ENCODE assay signal across 1 cellular context in genomic region chr19:49492573-49493411, GRCh38.
TF ChIP-seq lines count a peak whose summit lies in the region.

No MANE protein-coding gene starts in this region.

TF ChIP-seq in HepG2, 621 proteins besides CTCF, POLR2A, EP300 and RAD21 (continued from another document and continues in another):
- TF ChIP-seq DNMT1 (CRISPR knock-in tag; IDR thresholded peaks at IDR 0.05) (no peak), ZNF747 (CRISPR knock-in tag; IDR thresholded peaks at IDR 0.05; ENCODE audit: borderline replicate concordance) (no peak), ZNF614 (CRISPR knock-in tag; IDR thresholded peaks at IDR 0.05; ENCODE audit: borderline replicate concordance) (no peak), ZNF572 (CRISPR knock-in tag; IDR thresholded peaks at IDR 0.05) (no peak), ZNF839 (CRISPR knock-in tag; IDR thresholded peaks at IDR 0.05; ENCODE audit: borderline replicate concordance) (no peak), SP1 (IDR thresholded peaks at IDR 0.05) (no peak), SP1 (CRISPR knock-in tag; IDR thresholded peaks at IDR 0.05) (0 out of 2 replicates have a peak, but pooled peaks have one; percentile 17), POLR2AphosphoS5 (IDR thresholded peaks at IDR 0.05; ENCODE audit: low read depth, low read length) (peak; percentile 80), NCOA2 (CRISPR knock-in tag; IDR thresholded peaks at IDR 0.05) (no peak), SP4 (CRISPR knock-in tag; IDR thresholded peaks at IDR 0.05) (no peak), ZNF441 (CRISPR knock-in tag; IDR thresholded peaks at IDR 0.05; ENCODE audit: borderline replicate concordance) (no peak), ELF4 (CRISPR knock-in tag; IDR thresholded peaks at IDR 0.05; ENCODE audit: borderline replicate concordance) (no peak), FLYWCH1 (CRISPR knock-in tag; IDR thresholded peaks at IDR 0.05) (no peak), POLR2G (IDR thresholded peaks at IDR 0.05; ENCODE audit: low read depth, low read length) (peak; percentile 65), MED13 (CRISPR knock-in tag; IDR thresholded peaks at IDR 0.05) (0 out of 2 replicates have a peak, but pooled peaks have one; percentile 9), ZNF329 (CRISPR knock-in tag; IDR thresholded peaks at IDR 0.05; ENCODE audit: low read depth) (no peak), ZNF451 (CRISPR knock-in tag; IDR thresholded peaks at IDR 0.05) (no peak), ZNF432 (CRISPR knock-in tag; IDR thresholded peaks at IDR 0.05; ENCODE audit: borderline replicate concordance) (no peak), SNAPC2 (CRISPR knock-in tag; IDR thresholded peaks at IDR 0.05) (no peak), SP5 (CRISPR knock-in tag; IDR thresholded peaks at IDR 0.05; ENCODE audit: borderline replicate concordance, low read depth) (no peak), SIX4 (CRISPR knock-in tag; IDR thresholded peaks at IDR 0.05) (peak; percentile 58; the same call in 1 of the 2 replicates), ZNF501 (CRISPR knock-in tag; IDR thresholded peaks at IDR 0.05) (no peak), ZSCAN31 (CRISPR knock-in tag; IDR thresholded peaks at IDR 0.05; ENCODE audit: low read depth) (no peak; the same call in 1 of the 2 replicates), NR2F2 (IDR thresholded peaks at IDR 0.05; ENCODE audit: borderline replicate concordance, low read depth) (0 out of 2 replicates have a peak, but pooled peaks have one; percentile 13), NFIC (IDR thresholded peaks at IDR 0.05; ENCODE audit: low read length) (peak; percentile 50), ZNF253 (CRISPR knock-in tag; IDR thresholded peaks at IDR 0.05; ENCODE audit: borderline replicate concordance) (no peak), ZNF530 (CRISPR knock-in tag; IDR thresholded peaks at IDR 0.05; ENCODE audit: low read depth) (no peak), ZNF10 (CRISPR knock-in tag; IDR thresholded peaks at IDR 0.05; ENCODE audit: borderline replicate concordance, low read depth) (no peak), ZNF510 (CRISPR knock-in tag; IDR thresholded peaks at IDR 0.05; ENCODE audit: low read depth) (no peak), CREM (IDR thresholded peaks at IDR 0.05) (0 out of 2 replicates have a peak, but pooled peaks have one; percentile 12), CREM (CRISPR knock-in tag; IDR thresholded peaks at IDR 0.05) (no peak), PHF5A (CRISPR knock-in tag; IDR thresholded peaks at IDR 0.05; ENCODE audit: low read depth, unreplicated experiment) (peak; percentile 80), CCDC6 (CRISPR knock-in tag; IDR thresholded peaks at IDR 0.05) (no peak), MLX (CRISPR knock-in tag; IDR thresholded peaks at IDR 0.05) (0 out of 2 replicates have a peak, but pooled peaks have one; percentile 10), HNRNPL (IDR thresholded peaks at IDR 0.05; ENCODE audit: low read depth, low read length) (0 out of 2 replicates have a peak, but pooled peaks have one; percentile 31), GATA4 (IDR thresholded peaks at IDR 0.05; ENCODE audit: borderline replicate concordance, low read depth) (no peak; the same call in 1 of the 2 replicates), TBX2 (CRISPR knock-in tag; IDR thresholded peaks at IDR 0.05; ENCODE audit: borderline replicate concordance) (no peak), ZNF674 (CRISPR knock-in tag; IDR thresholded peaks at IDR 0.05; ENCODE audit: low read depth) (no peak), NBN (conservative IDR thresholded peaks at IDR 0.05) (no peak), MTA1 (CRISPR knock-in tag; IDR thresholded peaks at IDR 0.05; ENCODE audit: borderline replicate concordance) (no peak), HDAC1 (CRISPR knock-in tag; IDR thresholded peaks at IDR 0.05) (no peak), HINFP (CRISPR knock-in tag; IDR thresholded peaks at IDR 0.05; ENCODE audit: low read depth) (no peak), ISX (CRISPR knock-in tag; conservative IDR thresholded peaks at IDR 0.05) (no peak), NFKBIZ (CRISPR knock-in tag; IDR thresholded peaks at IDR 0.05) (no peak), REPIN1 (CRISPR knock-in tag; IDR thresholded peaks at IDR 0.05; ENCODE audit: borderline replicate concordance, low read depth) (peak; percentile 59; the same call in 1 of the 2 replicates), YEATS4 (CRISPR knock-in tag; IDR thresholded peaks at IDR 0.05; ENCODE audit: borderline replicate concordance) (no peak), FOXA3 (CRISPR knock-in tag; IDR thresholded peaks at IDR 0.05) (peak; percentile 50), MED1 (CRISPR knock-in tag; IDR thresholded peaks at IDR 0.05) (0 out of 2 replicates have a peak, but pooled peaks have one; percentile 11), NFE2L1 (CRISPR knock-in tag; IDR thresholded peaks at IDR 0.05; ENCODE audit: borderline replicate concordance) (no peak), ATF3 (CRISPR knock-in tag; IDR thresholded peaks at IDR 0.05) (no peak), SRF (IDR thresholded peaks at IDR 0.05; ENCODE audit: low read depth, low read length) (no peak), ZNF615 (CRISPR knock-in tag; IDR thresholded peaks at IDR 0.05; ENCODE audit: borderline replicate concordance) (0 out of 2 replicates have a peak, but pooled peaks have one; percentile 41), RXRA (CRISPR knock-in tag; IDR thresholded peaks at IDR 0.05) (no peak), ZNF256 (CRISPR knock-in tag; conservative IDR thresholded peaks at IDR 0.05) (no peak), MEF2D (CRISPR knock-in tag; IDR thresholded peaks at IDR 0.05) (no peak), CCAR2 (optimal IDR thresholded peaks at IDR 0.05; ENCODE audit: low read depth, low read length) (no peak), AGO2 (optimal IDR thresholded peaks at IDR 0.05; ENCODE audit: low read depth, low read length) (peak; percentile 79), ZNF205 (CRISPR knock-in tag; IDR thresholded peaks at IDR 0.05) (peak; percentile 57; the same call in 1 of the 2 replicates), SMARCC2 (IDR thresholded peaks at IDR 0.05) (no peak), ZFP36L2 (CRISPR knock-in tag; IDR thresholded peaks at IDR 0.05) (no peak), ELF3 (CRISPR knock-in tag; IDR thresholded peaks at IDR 0.05) (no peak), DR1 (CRISPR knock-in tag; IDR thresholded peaks at IDR 0.05) (0 out of 2 replicates have a peak, but pooled peaks have one; percentile 10), SSRP1 (CRISPR knock-in tag; IDR thresholded peaks at IDR 0.05) (peak; percentile 92), TFE3 (CRISPR knock-in tag; IDR thresholded peaks at IDR 0.05) (0 out of 2 replicates have a peak, but pooled peaks have one; percentile 19), MAF1 (CRISPR knock-in tag; IDR thresholded peaks at IDR 0.05; ENCODE audit: borderline replicate concordance) (no peak), ZSCAN9 (CRISPR knock-in tag; IDR thresholded peaks at IDR 0.05; ENCODE audit: borderline replicate concordance) (no peak)
- TF ChIP-seq, protein P1, sequence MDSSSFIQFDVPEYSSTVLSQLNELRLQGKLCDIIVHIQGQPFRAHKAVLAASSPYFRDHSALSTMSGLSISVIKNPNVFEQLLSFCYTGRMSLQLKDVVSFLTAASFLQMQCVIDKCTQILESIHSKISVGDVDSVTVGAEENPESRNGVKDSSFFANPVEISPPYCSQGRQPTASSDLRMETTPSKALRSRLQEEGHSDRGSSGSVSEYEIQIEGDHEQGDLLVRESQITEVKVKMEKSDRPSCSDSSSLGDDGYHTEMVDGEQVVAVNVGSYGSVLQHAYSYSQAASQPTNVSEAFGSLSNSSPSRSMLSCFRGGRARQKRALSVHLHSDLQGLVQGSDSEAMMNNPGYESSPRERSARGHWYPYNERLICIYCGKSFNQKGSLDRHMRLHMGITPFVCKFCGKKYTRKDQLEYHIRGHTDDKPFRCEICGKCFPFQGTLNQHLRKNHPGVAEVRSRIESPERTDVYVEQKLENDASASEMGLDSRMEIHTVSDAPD (CRISPR knock-in tag; IDR thresholded peaks at IDR 0.05) = no peak
- TF ChIP-seq, protein P2, sequence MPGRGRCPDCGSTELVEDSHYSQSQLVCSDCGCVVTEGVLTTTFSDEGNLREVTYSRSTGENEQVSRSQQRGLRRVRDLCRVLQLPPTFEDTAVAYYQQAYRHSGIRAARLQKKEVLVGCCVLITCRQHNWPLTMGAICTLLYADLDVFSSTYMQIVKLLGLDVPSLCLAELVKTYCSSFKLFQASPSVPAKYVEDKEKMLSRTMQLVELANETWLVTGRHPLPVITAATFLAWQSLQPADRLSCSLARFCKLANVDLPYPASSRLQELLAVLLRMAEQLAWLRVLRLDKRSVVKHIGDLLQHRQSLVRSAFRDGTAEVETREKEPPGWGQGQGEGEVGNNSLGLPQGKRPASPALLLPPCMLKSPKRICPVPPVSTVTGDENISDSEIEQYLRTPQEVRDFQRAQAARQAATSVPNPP (CRISPR knock-in tag; IDR thresholded peaks at IDR 0.05) = peak; percentile 60; the same call in 1 of the 2 replicates
- TF ChIP-seq, protein P3, sequence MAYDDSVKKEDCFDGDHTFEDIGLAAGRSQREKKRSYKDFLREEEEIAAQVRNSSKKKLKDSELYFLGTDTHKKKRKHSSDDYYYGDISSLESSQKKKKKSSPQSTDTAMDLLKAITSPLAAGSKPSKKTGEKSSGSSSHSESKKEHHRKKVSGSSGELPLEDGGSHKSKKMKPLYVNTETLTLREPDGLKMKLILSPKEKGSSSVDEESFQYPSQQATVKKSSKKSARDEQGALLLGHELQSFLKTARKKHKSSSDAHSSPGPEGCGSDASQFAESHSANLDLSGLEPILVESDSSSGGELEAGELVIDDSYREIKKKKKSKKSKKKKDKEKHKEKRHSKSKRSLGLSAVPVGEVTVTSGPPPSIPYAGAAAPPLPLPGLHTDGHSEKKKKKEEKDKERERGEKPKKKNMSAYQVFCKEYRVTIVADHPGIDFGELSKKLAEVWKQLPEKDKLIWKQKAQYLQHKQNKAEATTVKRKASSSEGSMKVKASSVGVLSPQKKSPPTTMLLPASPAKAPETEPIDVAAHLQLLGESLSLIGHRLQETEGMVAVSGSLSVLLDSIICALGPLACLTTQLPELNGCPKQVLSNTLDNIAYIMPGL (CRISPR knock-in tag; IDR thresholded peaks at IDR 0.05; ENCODE audit: borderline replicate concordance in 1 of 2, low read depth in 1 of 2) = no peak
- TF ChIP-seq, protein P4, sequence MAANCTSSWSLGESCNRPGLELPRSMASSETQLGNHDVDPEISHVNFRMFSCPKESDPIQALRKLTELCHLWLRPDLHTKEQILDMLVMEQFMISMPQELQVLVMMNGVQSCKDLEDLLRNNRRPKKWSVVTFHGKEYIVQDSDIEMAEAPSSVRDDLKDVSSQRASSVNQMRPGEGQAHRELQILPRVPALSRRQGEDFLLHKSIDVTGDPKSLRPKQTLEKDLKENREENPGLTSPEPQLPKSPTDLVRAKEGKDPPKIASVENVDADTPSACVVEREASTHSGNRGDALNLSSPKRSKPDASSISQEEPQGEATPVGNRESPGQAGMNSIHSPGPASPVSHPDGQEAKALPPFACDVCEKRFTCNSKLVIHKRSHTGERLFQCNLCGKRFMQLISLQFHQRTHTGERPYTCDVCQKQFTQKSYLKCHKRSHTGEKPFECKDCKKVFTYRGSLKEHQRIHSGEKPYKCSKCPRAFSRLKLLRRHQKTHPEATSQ (CRISPR knock-in tag; IDR thresholded peaks at IDR 0.05; ENCODE audit: borderline replicate concordance) = peak; percentile 37; the same call in 1 of the 2 replicates
- TF ChIP-seq, protein P5, sequence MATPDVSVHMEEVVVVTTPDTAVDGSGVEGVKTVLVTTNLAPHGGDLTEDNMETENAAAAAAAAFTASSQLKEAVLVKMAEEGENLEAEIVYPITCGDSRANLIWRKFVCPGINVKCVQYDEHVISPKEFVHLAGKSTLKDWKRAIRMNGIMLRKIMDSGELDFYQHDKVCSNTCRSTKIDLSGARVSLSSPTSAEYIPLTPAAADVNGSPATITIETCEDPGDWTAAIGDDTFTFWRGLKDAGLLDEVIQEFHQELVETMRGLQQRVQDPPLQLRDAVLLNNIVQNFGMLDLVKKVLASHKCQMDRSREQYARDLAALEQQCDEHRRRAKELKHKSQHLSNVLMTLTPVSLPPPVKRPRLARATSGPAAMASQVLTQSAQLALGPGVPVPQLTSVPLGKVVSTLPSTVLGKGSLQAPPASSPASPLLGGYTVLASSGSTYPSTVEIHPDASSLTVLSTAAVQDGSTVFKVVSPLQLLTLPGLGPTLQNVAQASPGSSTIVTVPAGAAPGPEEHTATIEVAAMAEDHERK (CRISPR knock-in tag; IDR thresholded peaks at IDR 0.05; ENCODE audit: low read depth) = no peak
